ENCODE assay signal across 1 cellular context in the genomic region with DNA sequence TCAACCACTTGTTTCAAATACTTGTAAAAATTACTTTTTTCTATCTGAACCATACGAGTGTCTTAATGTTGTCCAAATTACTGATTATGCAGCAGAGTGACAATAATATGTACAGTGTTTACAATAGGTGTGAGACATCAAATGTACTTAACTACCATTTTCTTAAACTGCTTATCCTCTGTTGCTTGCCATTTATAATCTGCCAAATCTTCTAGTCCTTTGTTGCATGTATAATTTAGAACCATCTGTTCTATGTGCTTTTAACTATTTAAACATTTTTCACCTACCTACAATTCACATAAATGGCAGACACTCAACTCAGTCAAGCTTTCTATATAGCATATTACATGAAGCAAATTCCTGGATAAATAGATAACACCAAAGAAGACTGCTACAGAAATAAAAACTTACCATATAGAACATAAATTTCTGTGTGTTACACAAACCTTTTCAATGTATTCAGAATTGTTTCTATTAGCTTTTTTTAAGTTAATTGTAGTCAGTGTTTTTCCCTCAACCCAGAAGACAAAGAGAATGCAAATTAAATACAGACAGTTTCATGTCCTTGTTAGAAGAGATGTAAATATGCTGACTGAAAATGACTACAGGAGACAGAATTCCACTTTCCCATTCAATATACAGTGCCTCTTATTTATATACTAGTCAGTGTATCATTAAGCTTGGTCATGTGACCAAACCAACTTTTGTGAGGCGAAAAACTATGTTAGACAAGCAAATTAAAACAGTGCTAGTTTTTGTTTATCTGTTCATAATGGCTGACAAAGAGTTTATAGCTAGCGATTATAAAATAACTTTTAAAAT.
TF ChIP-seq lines count a peak whose summit lies in the region.

No MANE protein-coding gene starts in this region.

TF ChIP-seq in K562, 482 proteins besides CTCF, POLR2A, EP300 and RAD21 (continued from another document and continues in another):
- TF ChIP-seq, protein P1, sequence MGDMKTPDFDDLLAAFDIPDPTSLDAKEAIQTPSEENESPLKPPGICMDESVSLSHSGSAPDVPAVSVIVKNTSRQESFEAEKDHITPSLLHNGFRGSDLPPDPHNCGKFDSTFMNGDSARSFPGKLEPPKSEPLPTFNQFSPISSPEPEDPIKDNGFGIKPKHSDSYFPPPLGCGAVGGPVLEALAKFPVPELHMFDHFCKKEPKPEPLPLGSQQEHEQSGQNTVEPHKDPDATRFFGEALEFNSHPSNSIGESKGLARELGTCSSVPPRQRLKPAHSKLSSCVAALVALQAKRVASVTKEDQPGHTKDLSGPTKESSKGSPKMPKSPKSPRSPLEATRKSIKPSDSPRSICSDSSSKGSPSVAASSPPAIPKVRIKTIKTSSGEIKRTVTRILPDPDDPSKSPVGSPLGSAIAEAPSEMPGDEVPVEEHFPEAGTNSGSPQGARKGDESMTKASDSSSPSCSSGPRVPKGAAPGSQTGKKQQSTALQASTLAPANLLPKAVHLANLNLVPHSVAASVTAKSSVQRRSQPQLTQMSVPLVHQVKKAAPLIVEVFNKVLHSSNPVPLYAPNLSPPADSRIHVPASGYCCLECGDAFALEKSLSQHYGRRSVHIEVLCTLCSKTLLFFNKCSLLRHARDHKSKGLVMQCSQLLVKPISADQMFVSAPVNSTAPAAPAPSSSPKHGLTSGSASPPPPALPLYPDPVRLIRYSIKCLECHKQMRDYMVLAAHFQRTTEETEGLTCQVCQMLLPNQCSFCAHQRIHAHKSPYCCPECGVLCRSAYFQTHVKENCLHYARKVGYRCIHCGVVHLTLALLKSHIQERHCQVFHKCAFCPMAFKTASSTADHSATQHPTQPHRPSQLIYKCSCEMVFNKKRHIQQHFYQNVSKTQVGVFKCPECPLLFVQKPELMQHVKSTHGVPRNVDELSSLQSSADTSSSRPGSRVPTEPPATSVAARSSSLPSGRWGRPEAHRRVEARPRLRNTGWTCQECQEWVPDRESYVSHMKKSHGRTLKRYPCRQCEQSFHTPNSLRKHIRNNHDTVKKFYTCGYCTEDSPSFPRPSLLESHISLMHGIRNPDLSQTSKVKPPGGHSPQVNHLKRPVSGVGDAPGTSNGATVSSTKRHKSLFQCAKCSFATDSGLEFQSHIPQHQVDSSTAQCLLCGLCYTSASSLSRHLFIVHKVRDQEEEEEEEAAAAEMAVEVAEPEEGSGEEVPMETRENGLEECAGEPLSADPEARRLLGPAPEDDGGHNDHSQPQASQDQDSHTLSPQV (IDR thresholded peaks at IDR 0.05), result 0 out of 2 replicates have a peak, but pooled peaks have one; percentile 17
- TF ChIP-seq, protein P2, sequence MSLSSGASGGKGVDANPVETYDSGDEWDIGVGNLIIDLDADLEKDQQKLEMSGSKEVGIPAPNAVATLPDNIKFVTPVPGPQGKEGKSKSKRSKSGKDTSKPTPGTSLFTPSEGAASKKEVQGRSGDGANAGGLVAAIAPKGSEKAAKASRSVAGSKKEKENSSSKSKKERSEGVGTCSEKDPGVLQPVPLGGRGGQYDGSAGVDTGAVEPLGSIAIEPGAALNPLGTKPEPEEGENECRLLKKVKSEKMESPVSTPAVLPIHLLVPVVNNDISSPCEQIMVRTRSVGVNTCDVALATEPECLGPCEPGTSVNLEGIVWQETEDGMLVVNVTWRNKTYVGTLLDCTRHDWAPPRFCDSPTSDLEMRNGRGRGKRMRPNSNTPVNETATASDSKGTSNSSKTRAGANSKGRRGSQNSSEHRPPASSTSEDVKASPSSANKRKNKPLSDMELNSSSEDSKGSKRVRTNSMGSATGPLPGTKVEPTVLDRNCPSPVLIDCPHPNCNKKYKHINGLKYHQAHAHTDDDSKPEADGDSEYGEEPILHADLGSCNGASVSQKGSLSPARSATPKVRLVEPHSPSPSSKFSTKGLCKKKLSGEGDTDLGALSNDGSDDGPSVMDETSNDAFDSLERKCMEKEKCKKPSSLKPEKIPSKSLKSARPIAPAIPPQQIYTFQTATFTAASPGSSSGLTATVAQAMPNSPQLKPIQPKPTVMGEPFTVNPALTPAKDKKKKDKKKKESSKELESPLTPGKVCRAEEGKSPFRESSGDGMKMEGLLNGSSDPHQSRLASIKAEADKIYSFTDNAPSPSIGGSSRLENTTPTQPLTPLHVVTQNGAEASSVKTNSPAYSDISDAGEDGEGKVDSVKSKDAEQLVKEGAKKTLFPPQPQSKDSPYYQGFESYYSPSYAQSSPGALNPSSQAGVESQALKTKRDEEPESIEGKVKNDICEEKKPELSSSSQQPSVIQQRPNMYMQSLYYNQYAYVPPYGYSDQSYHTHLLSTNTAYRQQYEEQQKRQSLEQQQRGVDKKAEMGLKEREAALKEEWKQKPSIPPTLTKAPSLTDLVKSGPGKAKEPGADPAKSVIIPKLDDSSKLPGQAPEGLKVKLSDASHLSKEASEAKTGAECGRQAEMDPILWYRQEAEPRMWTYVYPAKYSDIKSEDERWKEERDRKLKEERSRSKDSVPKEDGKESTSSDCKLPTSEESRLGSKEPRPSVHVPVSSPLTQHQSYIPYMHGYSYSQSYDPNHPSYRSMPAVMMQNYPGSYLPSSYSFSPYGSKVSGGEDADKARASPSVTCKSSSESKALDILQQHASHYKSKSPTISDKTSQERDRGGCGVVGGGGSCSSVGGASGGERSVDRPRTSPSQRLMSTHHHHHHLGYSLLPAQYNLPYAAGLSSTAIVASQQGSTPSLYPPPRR (CRISPR knock-in tag; IDR thresholded peaks at IDR 0.05; ENCODE audit: borderline replicate concordance), result no peak
- peak; percentile 57; a peak in 3 of 4 replicates for TF ChIP-seq FOXK2 (conservative IDR thresholded peaks at IDR 0.05 in 1 of 2, IDR thresholded peaks at IDR 0.05 in 1 of 2; ENCODE audit: low read depth in 2 of 2)
- no peak; the same call in none of the 2 replicates for TF ChIP-seq CBFA2T2 (conservative IDR thresholded peaks at IDR 0.05)
- TF ChIP-seq SMARCA5 (IDR thresholded peaks at IDR 0.05), result no peak
- no peak for TF ChIP-seq PTRF (tag; IDR thresholded peaks at IDR 0.05)
- TF ChIP-seq, protein P3, sequence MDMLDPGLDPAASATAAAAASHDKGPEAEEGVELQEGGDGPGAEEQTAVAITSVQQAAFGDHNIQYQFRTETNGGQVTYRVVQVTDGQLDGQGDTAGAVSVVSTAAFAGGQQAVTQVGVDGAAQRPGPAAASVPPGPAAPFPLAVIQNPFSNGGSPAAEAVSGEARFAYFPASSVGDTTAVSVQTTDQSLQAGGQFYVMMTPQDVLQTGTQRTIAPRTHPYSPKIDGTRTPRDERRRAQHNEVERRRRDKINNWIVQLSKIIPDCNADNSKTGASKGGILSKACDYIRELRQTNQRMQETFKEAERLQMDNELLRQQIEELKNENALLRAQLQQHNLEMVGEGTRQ (CRISPR knock-in tag; IDR thresholded peaks at IDR 0.05), result peak; percentile 73
- TF ChIP-seq, protein P4, sequence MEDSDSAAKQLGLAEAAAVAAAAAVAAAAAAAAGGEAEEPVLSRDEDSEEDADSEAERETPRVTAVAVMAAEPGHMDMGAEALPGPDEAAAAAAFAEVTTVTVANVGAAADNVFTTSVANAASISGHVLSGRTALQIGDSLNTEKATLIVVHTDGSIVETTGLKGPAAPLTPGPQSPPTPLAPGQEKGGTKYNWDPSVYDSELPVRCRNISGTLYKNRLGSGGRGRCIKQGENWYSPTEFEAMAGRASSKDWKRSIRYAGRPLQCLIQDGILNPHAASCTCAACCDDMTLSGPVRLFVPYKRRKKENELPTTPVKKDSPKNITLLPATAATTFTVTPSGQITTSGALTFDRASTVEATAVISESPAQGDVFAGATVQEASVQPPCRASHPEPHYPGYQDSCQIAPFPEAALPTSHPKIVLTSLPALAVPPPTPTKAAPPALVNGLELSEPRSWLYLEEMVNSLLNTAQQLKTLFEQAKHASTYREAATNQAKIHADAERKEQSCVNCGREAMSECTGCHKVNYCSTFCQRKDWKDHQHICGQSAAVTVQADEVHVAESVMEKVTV (CRISPR knock-in tag; IDR thresholded peaks at IDR 0.05), result 0 out of 2 replicates have a peak, but pooled peaks have one; percentile 25
- TF ChIP-seq ESRRB (CRISPR knock-in tag; IDR thresholded peaks at IDR 0.05; ENCODE audit: borderline replicate concordance), result no peak
- peak; percentile 96 for TF ChIP-seq TOE1 (IDR thresholded peaks at IDR 0.05; ENCODE audit: borderline replicate concordance)
- TF ChIP-seq TOE1 (CRISPR knock-in tag; IDR thresholded peaks at IDR 0.05; ENCODE audit: borderline replicate concordance, low read depth), result no peak
- no peak for TF ChIP-seq NFE2L1 (tag; IDR thresholded peaks at IDR 0.05; ENCODE audit: borderline replicate concordance, low read depth)
- peak in 1 of 2 experiments; percentile 23; a peak in 1 of 4 replicates for TF ChIP-seq TEAD1 (CRISPR knock-in tag; IDR thresholded peaks at IDR 0.05)
- peak; percentile 46; the same call in 1 of the 2 replicates for TF ChIP-seq ZNF316 (IDR thresholded peaks at IDR 0.05)
- TF ChIP-seq MAZ (CRISPR knock-in tag; conservative IDR thresholded peaks at IDR 0.05 in 1 of 2, IDR thresholded peaks at IDR 0.05 in 1 of 2), result peak in 1 of 2 experiments; percentile 36; a peak in 1 of 4 replicates
- TF ChIP-seq, protein P5, sequence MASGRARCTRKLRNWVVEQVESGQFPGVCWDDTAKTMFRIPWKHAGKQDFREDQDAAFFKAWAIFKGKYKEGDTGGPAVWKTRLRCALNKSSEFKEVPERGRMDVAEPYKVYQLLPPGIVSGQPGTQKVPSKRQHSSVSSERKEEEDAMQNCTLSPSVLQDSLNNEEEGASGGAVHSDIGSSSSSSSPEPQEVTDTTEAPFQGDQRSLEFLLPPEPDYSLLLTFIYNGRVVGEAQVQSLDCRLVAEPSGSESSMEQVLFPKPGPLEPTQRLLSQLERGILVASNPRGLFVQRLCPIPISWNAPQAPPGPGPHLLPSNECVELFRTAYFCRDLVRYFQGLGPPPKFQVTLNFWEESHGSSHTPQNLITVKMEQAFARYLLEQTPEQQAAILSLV (tag; IDR thresholded peaks at IDR 0.05), result no peak
- TF ChIP-seq KLF13 (tag; IDR thresholded peaks at IDR 0.05; ENCODE audit: borderline replicate concordance, low read depth), result no peak
- TF ChIP-seq HEY1 (CRISPR knock-in tag; IDR thresholded peaks at IDR 0.05; ENCODE audit: borderline replicate concordance), result 0 out of 2 replicates have a peak, but pooled peaks have one; percentile 41
- no peak for TF ChIP-seq CREB1 (IDR thresholded peaks at IDR 0.05)
- TF ChIP-seq CREB1 (CRISPR knock-in tag; IDR thresholded peaks at IDR 0.05), result no peak
- no peak for TF ChIP-seq BDP1 (IDR thresholded peaks at IDR 0.05; ENCODE audit: insufficient read depth, insufficient read length)
- TF ChIP-seq, protein P6, sequence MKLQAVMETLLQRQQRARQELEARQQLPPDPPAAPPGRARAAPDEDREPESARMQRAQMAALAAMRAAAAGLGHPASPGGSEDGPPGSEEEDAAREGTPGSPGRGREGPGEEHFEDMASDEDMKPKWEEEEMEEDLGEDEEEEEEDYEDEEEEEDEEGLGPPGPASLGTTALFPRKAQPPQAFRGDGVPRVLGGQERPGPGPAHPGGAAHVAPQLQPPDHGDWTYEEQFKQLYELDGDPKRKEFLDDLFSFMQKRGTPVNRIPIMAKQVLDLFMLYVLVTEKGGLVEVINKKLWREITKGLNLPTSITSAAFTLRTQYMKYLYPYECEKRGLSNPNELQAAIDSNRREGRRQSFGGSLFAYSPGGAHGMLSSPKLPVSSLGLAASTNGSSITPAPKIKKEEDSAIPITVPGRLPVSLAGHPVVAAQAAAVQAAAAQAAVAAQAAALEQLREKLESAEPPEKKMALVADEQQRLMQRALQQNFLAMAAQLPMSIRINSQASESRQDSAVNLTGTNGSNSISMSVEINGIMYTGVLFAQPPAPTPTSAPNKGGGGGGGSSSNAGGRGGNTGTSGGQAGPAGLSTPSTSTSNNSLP (IDR thresholded peaks at IDR 0.05; ENCODE audit: borderline replicate concordance, low read depth, low read length), result peak; percentile 25; the same call in 1 of the 2 replicates
- TF ChIP-seq NR1H2 (CRISPR knock-in tag; IDR thresholded peaks at IDR 0.05), result no peak
- peak; percentile 6 for TF ChIP-seq MEIS2 (IDR thresholded peaks at IDR 0.05; ENCODE audit: partially characterized antibody)
- no peak for TF ChIP-seq SREBF1 (IDR thresholded peaks at IDR 0.05; ENCODE audit: borderline replicate concordance, low read depth, low read length)
- peak; percentile 31; the same call in 1 of the 2 replicates for TF ChIP-seq ZBTB17 (CRISPR knock-in tag; IDR thresholded peaks at IDR 0.05)
- no peak for TF ChIP-seq ZNF717 (CRISPR knock-in tag; IDR thresholded peaks at IDR 0.05)
- no peak for TF ChIP-seq HCFC1 (IDR thresholded peaks at IDR 0.05; ENCODE audit: low read depth, low read length)
- no peak for TF ChIP-seq PPARD (CRISPR knock-in tag; IDR thresholded peaks at IDR 0.05)
- TF ChIP-seq, protein P7, sequence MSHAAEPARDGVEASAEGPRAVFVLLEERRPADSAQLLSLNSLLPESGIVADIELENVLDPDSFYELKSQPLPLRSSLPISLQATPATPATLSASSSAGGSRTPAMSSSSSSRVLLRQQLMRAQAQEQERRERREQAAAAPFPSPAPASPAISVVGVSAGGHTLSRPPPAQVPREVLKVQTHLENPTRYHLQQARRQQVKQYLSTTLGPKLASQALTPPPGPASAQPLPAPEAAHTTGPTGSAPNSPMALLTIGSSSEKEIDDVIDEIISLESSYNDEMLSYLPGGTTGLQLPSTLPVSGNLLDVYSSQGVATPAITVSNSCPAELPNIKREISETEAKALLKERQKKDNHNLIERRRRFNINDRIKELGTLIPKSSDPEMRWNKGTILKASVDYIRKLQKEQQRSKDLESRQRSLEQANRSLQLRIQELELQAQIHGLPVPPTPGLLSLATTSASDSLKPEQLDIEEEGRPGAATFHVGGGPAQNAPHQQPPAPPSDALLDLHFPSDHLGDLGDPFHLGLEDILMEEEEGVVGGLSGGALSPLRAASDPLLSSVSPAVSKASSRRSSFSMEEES (CRISPR knock-in tag; IDR thresholded peaks at IDR 0.05), result peak; percentile 98
- 0 out of 2 replicates have a peak, but pooled peaks have one; percentile 6 for TF ChIP-seq BHLHE40 (IDR thresholded peaks at IDR 0.05; ENCODE audit: low read length)
- TF ChIP-seq CBX3 (IDR thresholded peaks at IDR 0.05; ENCODE audit: borderline replicate concordance in 1 of 2, low read length in 2 of 2), result no peak
- TF ChIP-seq DNMT1 (IDR thresholded peaks at IDR 0.05), result no peak
- no peak for TF ChIP-seq ZNF146 (CRISPR knock-in tag; IDR thresholded peaks at IDR 0.05; ENCODE audit: unreplicated experiment)
- no peak for TF ChIP-seq KAT8 (IDR thresholded peaks at IDR 0.05; ENCODE audit: low read depth)
